In the genomic region with DNA sequence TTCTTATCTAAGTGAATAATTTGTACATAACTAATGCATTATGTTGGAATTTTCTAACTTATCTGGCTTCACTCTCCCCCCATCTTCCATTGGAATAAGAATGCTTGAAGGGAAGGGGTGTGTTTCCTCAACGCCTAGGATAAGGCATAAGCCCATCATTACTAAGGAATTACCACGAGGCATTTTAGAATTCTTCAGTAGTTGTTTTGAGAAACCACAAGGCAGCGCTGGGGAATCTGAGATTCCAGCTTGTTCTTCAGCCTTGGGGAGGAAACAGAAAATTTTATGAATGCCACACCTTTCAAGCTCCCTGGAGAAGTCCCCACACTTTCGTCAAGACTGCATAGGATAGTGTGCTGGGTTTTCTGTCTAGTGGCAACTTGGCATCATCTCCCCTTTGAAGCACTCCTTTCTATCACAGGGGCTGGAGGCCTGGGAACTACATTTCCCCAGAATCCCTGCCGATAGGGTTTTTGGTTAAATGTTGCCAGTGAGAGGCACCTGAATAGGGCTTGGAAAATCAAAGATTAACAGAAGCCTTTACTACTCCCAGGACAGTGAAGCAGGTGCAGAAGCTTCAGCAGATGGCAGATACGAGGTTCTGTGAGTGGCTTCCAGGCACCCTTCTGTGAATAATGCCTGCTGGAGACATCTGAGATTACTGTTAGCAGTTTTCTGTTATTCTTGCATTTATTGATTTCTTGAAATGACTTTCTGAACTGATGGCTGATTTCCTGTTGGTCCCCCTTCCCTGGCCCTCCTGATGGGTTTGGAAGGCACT, we compare ENCODE assay signal across 15 cellular contexts.
DNase-seq lines count a peak whose midpoint lies in the region; ATAC-seq and TF ChIP-seq lines count a peak whose summit lies in the region.
"Had no signal": no experiment of that assay in that cellular context is flagged by ENCODE, and none has a peak within 500 bp of the region (broad histone marks: within the 10 kb centered on the region; RNA-seq: fewer than 3 reads in every experiment).

No MANE protein-coding gene starts in this region.

- TF ChIP-seq CTCF in brain microvascular endothelial cell (IDR thresholded peaks at IDR 0.05; ENCODE audit: low read depth, low read length, missing control alignments) (no peak), CD14-positive monocyte (IDR thresholded peaks at IDR 0.05) (no peak)

- ATAC-seq in activated T-helper 17 cell treated with anti-CD3 and anti-CD28 coated beads, Interleukin-2, amount 50 U/mL, for 72 hours (replicated peaks), result no peak

- no peaks in the 10 kb centered on the region for H3K36me3 ChIP-seq in brain microvascular endothelial cell (replicated peaks)
- H3K36me3 ChIP-seq: thoracic aorta had no signal

- no peak overlapping the region for H3K4me3 Mint-ChIP-seq in CD14-positive monocyte
- no peak overlapping the region for H3K4me3 Mint-ChIP-seq in activated T-helper 17 cell treated with anti-CD3 and anti-CD28 coated beads, Interleukin-2, amount 50 U/mL, for 72 hours
- H3K4me3 Mint-ChIP-seq: activated naive CD8-positive, alpha-beta T cell treated with anti-CD3 and anti-CD28 coated beads, Interleukin-2, amount 10 ng/mL, durations not matched to agents 7 days and 5 days had no signal

- in situ Hi-C loops in brain microvascular endothelial cell (cut with HindIII; ENCODE audit: low pct_ligation_motif_present, low sequenced_read_pairs), result no loop called here

- H3K4me3 ChIP-seq in brain microvascular endothelial cell (ENCODE audit: low read depth, low read length), result no peak overlapping the region
- H3K4me3 ChIP-seq: dorsolateral prefrontal cortex, thoracic aorta had no signal

- no peaks in the 10 kb centered on the region for H3K9me3 Mint-ChIP-seq in CD14-positive monocyte
- H3K9me3 Mint-ChIP-seq in activated T-helper 17 cell treated with anti-CD3 and anti-CD28 coated beads, Interleukin-2, amount 50 U/mL, for 72 hours, result no peaks in the 10 kb centered on the region
- H3K9me3 Mint-ChIP-seq: activated naive CD8-positive, alpha-beta T cell treated with anti-CD3 and anti-CD28 coated beads, Interleukin-2, amount 10 ng/mL, durations not matched to agents 7 days and 5 days had no signal

- H3K27ac Mint-ChIP-seq in CD14-positive monocyte, result no peak overlapping the region
- no peak overlapping the region for H3K27ac Mint-ChIP-seq in activated T-helper 17 cell treated with anti-CD3 and anti-CD28 coated beads, Interleukin-2, amount 50 U/mL, for 72 hours
- H3K27ac Mint-ChIP-seq: activated naive CD8-positive, alpha-beta T cell treated with anti-CD3 and anti-CD28 coated beads, Interleukin-2, amount 10 ng/mL, durations not matched to agents 7 days and 5 days had no signal

- H3K27ac ChIP-seq in brain microvascular endothelial cell, result no peak overlapping the region
- H3K27ac ChIP-seq: 22Rv1, dorsolateral prefrontal cortex, thoracic aorta had no signal

- peak; percentile 34 for DNase-seq in DMS53 (lab: John Stamatoyannopoulos, UW)
- no peak for DNase-seq in DMS53 treated with DMSO at 0.1 percent for 48 hours (lab: John Stamatoyannopoulos, UW; ENCODE audit: unreplicated experiment)
- DNase-seq in NCI-H2171 (lab: John Stamatoyannopoulos, UW), result peak; percentile 64
- DNase-seq in brain microvascular endothelial cell, result peak; percentile 54
- DNase-seq in retina, result peak; percentile 48
- DNase-seq in activated T-cell treated with anti-CD3 and anti-CD28 coated beads for 4 hours, result no peak
- DNase-seq in CD14-positive monocyte (ENCODE audit: low spot score), result no peak
- DNase-seq: activated CD4-positive, CD25-positive, alpha-beta regulatory T cell treated with anti-CD3 and anti-CD28 coated beads, Interleukin-2, amount 50 U/mL, for 72 hours; activated naive CD8-positive, alpha-beta T cell treated with anti-CD3 and anti-CD28 coated beads, Interleukin-2, amount 10 ng/mL, durations not matched to agents 7 days and 5 days; NCI-H1436; stimulated activated CD4-positive, alpha-beta T cell treated with anti-CD3 and anti-CD28 coated beads, Interleukin-12 subunit alpha, Interleukin-12 subunit beta, amount 100 ng/mL, for 4 hours had no signal

- no peaks in the 10 kb centered on the region for H3K27me3 ChIP-seq in brain microvascular endothelial cell (replicated peaks)
- H3K27me3 ChIP-seq: dorsolateral prefrontal cortex had no signal

- peaks cover 18% of the 10 kb centered on the region for H3K4me1 Mint-ChIP-seq in CD14-positive monocyte
- H3K4me1 Mint-ChIP-seq in activated T-helper 17 cell treated with anti-CD3 and anti-CD28 coated beads, Interleukin-2, amount 50 U/mL, for 72 hours, result no peaks in the 10 kb centered on the region
- H3K4me1 Mint-ChIP-seq: activated naive CD8-positive, alpha-beta T cell treated with anti-CD3 and anti-CD28 coated beads, Interleukin-2, amount 10 ng/mL, durations not matched to agents 7 days and 5 days had no signal

- intact Hi-C loops in CD14-positive monocyte (cut with micrococcal nuclease), result no loop called here

- no peaks in the 10 kb centered on the region for H3K27me3 Mint-ChIP-seq in CD14-positive monocyte (ENCODE audit: low read depth in 3 of 3)
- no peaks in the 10 kb centered on the region for H3K27me3 Mint-ChIP-seq in activated T-helper 17 cell treated with anti-CD3 and anti-CD28 coated beads, Interleukin-2, amount 50 U/mL, for 72 hours

- H3K36me3 Mint-ChIP-seq in CD14-positive monocyte, result peaks cover 2 to 6% of the 10 kb centered on the region in 2 donors
- no peaks in the 10 kb centered on the region for H3K36me3 Mint-ChIP-seq in activated T-helper 17 cell treated with anti-CD3 and anti-CD28 coated beads, Interleukin-2, amount 50 U/mL, for 72 hours (ENCODE audit: low read depth)
- H3K36me3 Mint-ChIP-seq: activated naive CD8-positive, alpha-beta T cell treated with anti-CD3 and anti-CD28 coated beads, Interleukin-2, amount 10 ng/mL, durations not matched to agents 7 days and 5 days had no signal

Comparison
In these comparisons a context has a peak if more than half of its experiments do, and no peak if none do; other contexts are left out.
1. DNase-seq: peak in DMS53 (single experiment), NCI-H2171 (single experiment), brain microvascular endothelial cell (single experiment) and retina (single experiment); none in DMS53 treated with DMSO at 0.1 percent for 48 hours (single experiment), activated T-cell treated with anti-CD3 and anti-CD28 coated beads for 4 hours (single experiment) and CD14-positive monocyte (single experiment).